In the genomic region with DNA sequence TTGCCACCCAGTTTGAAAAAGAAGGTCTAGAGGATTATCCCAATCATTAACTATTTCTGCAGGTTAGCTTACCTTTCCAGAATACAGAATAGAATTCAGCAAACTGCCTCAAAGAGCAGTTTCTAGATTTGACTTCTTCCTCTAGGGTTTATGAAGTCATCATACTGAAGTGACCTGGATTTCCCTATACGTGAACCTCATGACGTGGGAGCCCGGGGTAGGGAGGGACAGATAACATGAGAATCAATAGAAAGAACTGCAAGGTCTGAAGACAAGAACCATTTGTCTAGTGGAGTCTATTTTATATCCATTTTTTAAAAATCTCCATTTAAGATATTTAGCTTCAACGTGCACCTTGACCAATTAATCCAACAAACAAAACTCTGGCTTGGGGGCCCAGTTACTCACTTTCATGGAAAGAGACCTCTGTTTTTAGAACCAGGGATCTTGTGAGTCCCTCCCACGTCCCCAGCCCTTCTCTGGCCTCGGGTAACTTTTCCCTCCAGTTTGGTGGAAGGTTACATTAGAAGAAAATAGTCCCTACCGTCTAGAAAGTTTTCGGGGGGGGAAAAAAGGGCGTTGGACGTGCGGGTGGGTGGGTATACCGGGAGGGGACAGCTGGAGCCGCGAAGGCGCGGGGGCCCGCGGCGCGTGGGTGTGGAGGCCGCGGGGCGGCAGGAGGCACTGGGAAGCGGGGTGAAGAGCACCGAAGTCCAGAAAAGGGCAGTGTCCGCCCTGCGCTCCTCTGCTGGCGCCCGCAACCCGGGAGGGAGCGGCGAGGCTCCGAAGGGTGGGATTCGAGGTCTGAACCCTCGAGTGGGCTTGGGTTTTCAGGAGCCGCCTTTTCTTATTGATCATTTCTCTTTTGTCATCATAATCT, we compare ENCODE assay signal across 8 cellular contexts. TPM values are rescaled to one million over a fixed set of nuclear protein-coding genes. Genes with fewer than 3 reads are reported as not detected.
DNase-seq lines count a peak whose midpoint lies in the region; ATAC-seq and TF ChIP-seq lines count a peak whose summit lies in the region.

No MANE protein-coding gene starts in this region.

- peak overlapping the region; percentile 98 for H2AFZ ChIP-seq in mesenchymal stem cell (ENCODE audit: low read depth, low read length)

- H3K27ac Mint-ChIP-seq in activated CD4-positive, alpha-beta T cell treated with anti-CD3 and anti-CD28 coated beads, Interleukin-2, amount 10 ng/mL, durations not matched to agents 24 days and 14 days: peak overlapping the region; percentile 11
- peak overlapping the region; percentile 86 to 87 for H3K27ac Mint-ChIP-seq in stimulated activated naive CD8-positive, alpha-beta T cell treated with anti-CD3 and anti-CD28 coated beads, Interleukin-15, amount 100 ng/mL, for 72 hours

- intact Hi-C loops in activated CD4-positive, alpha-beta T cell treated with anti-CD3 and anti-CD28 coated beads, Interleukin-2, amount 10 ng/mL, durations not matched to agents 24 days and 14 days (cut with micrococcal nuclease): loop anchor here (1.0 kb wide), 1 partner anchor 13 kb away; no protein-coding TSS in a partner anchor

- no peaks in the 10 kb centered on the region for H3K9me3 ChIP-seq in mesenchymal stem cell (ENCODE audit: control insufficient read depth, low read length)

- H2BK12ac ChIP-seq in mesenchymal stem cell (ENCODE audit: low read length in 2 of 2): no peak overlapping the region

- peak overlapping the region; percentile 14 for H4K91ac ChIP-seq in mesenchymal stem cell (ENCODE audit: low read length)

- H3K27me3 ChIP-seq in mesenchymal stem cell (ENCODE audit: control insufficient read depth in 1 of 2, insufficient read depth in 1 of 2, low read length in 2 of 2): peaks cover 0 to under 1% of the 10 kb centered on the region in 2 experiments

- peak overlapping the region; percentile 36 for H3K4me2 ChIP-seq in mesenchymal stem cell (ENCODE audit: low read length, poor library complexity, severe bottlenecking)

- peak overlapping the region; percentile 91 for H3K9ac ChIP-seq in mesenchymal stem cell (ENCODE audit: low read length)

- no peaks in the 10 kb centered on the region for H3K79me1 ChIP-seq in mesenchymal stem cell (replicated peaks; ENCODE audit: low read length, poor library complexity, severe bottlenecking)

- peaks cover 16% of the 10 kb centered on the region for H3K4me1 Mint-ChIP-seq in activated CD4-positive, alpha-beta T cell treated with anti-CD3 and anti-CD28 coated beads, Interleukin-2, amount 10 ng/mL, durations not matched to agents 24 days and 14 days
- peaks cover 21% of the 10 kb centered on the region for H3K4me1 Mint-ChIP-seq in stimulated activated naive CD8-positive, alpha-beta T cell treated with anti-CD3 and anti-CD28 coated beads, Interleukin-15, amount 100 ng/mL, for 72 hours

- H3K27ac ChIP-seq in mesenchymal stem cell (ENCODE audit: low read length, poor library complexity, severe bottlenecking): no peak overlapping the region

- H3K4ac ChIP-seq in mesenchymal stem cell (ENCODE audit: low read depth in 1 of 2, low read length in 2 of 2): peak overlapping the region; percentile 60 to 82

- no peak overlapping the region for H2BK5ac ChIP-seq in mesenchymal stem cell (ENCODE audit: low read depth, low read length, poor library complexity, severe bottlenecking)

- H3K23ac ChIP-seq in mesenchymal stem cell (ENCODE audit: low read length in 2 of 2): no peak overlapping the region

- H2BK120ac ChIP-seq in mesenchymal stem cell (ENCODE audit: low read depth, low read length): peak overlapping the region; percentile 83

- H3K36me3 ChIP-seq in mesenchymal stem cell (ENCODE audit: control insufficient read depth in 1 of 2, insufficient read depth in 2 of 2, low read depth in 1 of 2, low read length in 2 of 2): no peaks in the 10 kb centered on the region

- peak overlapping the region; percentile 70 to 77 for H3K18ac ChIP-seq in mesenchymal stem cell (ENCODE audit: low read depth in 1 of 2, low read length in 2 of 2)

- WGBS in mesenchymal stem cell: 19% methylated on average over 31 of the region's 36 CpGs

- H3K36me3 Mint-ChIP-seq in activated CD4-positive, alpha-beta T cell treated with anti-CD3 and anti-CD28 coated beads, Interleukin-2, amount 10 ng/mL, durations not matched to agents 24 days and 14 days (ENCODE audit: low read depth): no peaks in the 10 kb centered on the region

- no peak overlapping the region for H2AK5ac ChIP-seq in mesenchymal stem cell (ENCODE audit: low read length, severe bottlenecking)

- DNase-seq in AG08396 (ENCODE audit: low spot score) (peak; percentile 57), HK-2 (ENCODE audit: unreplicated experiment) (peak; percentile 57), epithelial cell of proximal tubule (ENCODE audit: low read depth) (no peak), mesenchymal stem cell (peak; percentile 61)
- DNase-seq in activated CD4-positive, alpha-beta T cell treated with anti-CD3 and anti-CD28 coated beads, Interleukin-2, amount 10 ng/mL, durations not matched to agents 24 days and 14 days: peak; percentile 66
- DNase-seq in stimulated activated naive CD8-positive, alpha-beta T cell treated with anti-CD3 and anti-CD28 coated beads, Interleukin-15, amount 100 ng/mL, for 72 hours: peak; percentile 34 to 37

- H2BK15ac ChIP-seq in mesenchymal stem cell (ENCODE audit: low read depth, poor library complexity, severe bottlenecking): peak overlapping the region; percentile 86

- peaks cover 9% of the 10 kb centered on the region for H3K27me3 Mint-ChIP-seq in activated CD4-positive, alpha-beta T cell treated with anti-CD3 and anti-CD28 coated beads, Interleukin-2, amount 10 ng/mL, durations not matched to agents 24 days and 14 days
- H3K27me3 Mint-ChIP-seq in stimulated activated naive CD8-positive, alpha-beta T cell treated with anti-CD3 and anti-CD28 coated beads, Interleukin-15, amount 100 ng/mL, for 72 hours: peaks cover 7% of the 10 kb centered on the region

- H3K9me3 Mint-ChIP-seq in activated CD4-positive, alpha-beta T cell treated with anti-CD3 and anti-CD28 coated beads, Interleukin-2, amount 10 ng/mL, durations not matched to agents 24 days and 14 days: no peaks in the 10 kb centered on the region
- H3K9me3 Mint-ChIP-seq in stimulated activated naive CD8-positive, alpha-beta T cell treated with anti-CD3 and anti-CD28 coated beads, Interleukin-15, amount 100 ng/mL, for 72 hours: no peaks in the 10 kb centered on the region

- no peak for TF ChIP-seq CTCF in epithelial cell of proximal tubule (conservative IDR thresholded peaks at IDR 0.05; ENCODE audit: low read depth, low read length)

- peak; percentile 55 for ATAC-seq in stimulated activated naive CD8-positive, alpha-beta T cell treated with anti-CD3 and anti-CD28 coated beads, Interleukin-15, amount 100 ng/mL, for 72 hours
- ATAC-seq in GM19035 (IDR thresholded peaks at IDR 0.05; ENCODE audit: unreplicated experiment) (no peak), GM19023 (IDR thresholded peaks at IDR 0.05; ENCODE audit: unreplicated experiment) (no peak)

- peak overlapping the region; percentile 55 for H3K4me3 ChIP-seq in epithelial cell of proximal tubule (ENCODE audit: low read depth, low read length)
- peak overlapping the region; percentile 42 to 80 for H3K4me3 ChIP-seq in mesenchymal stem cell (ENCODE audit: insufficient read depth in 1 of 2, low read depth in 1 of 2, low read length in 2 of 2)

- H3K4me1 ChIP-seq in mesenchymal stem cell (ENCODE audit: control insufficient read depth, insufficient read depth, low read depth, low read length): peaks cover 7% of the 10 kb centered on the region

- peak overlapping the region; percentile 70 for H3K4me3 Mint-ChIP-seq in activated CD4-positive, alpha-beta T cell treated with anti-CD3 and anti-CD28 coated beads, Interleukin-2, amount 10 ng/mL, durations not matched to agents 24 days and 14 days
- H3K4me3 Mint-ChIP-seq in stimulated activated naive CD8-positive, alpha-beta T cell treated with anti-CD3 and anti-CD28 coated beads, Interleukin-15, amount 100 ng/mL, for 72 hours: peak overlapping the region; percentile 77 to 78

- peak overlapping the region; percentile 87 for H4K8ac ChIP-seq in mesenchymal stem cell (ENCODE audit: low read length)

- H3K14ac ChIP-seq in mesenchymal stem cell (ENCODE audit: low read length in 2 of 2): peak overlapping the region in 1 of 2 experiments; percentile 41

RNA-seq across cellular contexts. Expression of gene POGZ, which starts 13.8 kb away (rescaled TPM):
- total RNA-seq in activated CD4-positive, alpha-beta T cell treated with anti-CD3 and anti-CD28 coated beads, Interleukin-2, amount 10 ng/mL, durations not matched to agents 24 days and 14 days: 82.6 and 86.5 TPM in 2 replicates
- 18.2 and 29.3 TPM in 2 replicates for total RNA-seq in epithelial cell of proximal tubule
- 22.7 TPM for polyA plus RNA-seq in mesenchymal stem cell (2013, experiment 1 of 2)
- polyA plus RNA-seq in mesenchymal stem cell (2013, experiment 2 of 2): 18.9 TPM

RNA-seq across cellular contexts. Expression of gene CGN, which starts 38.1 kb away (rescaled TPM):
- total RNA-seq in activated CD4-positive, alpha-beta T cell treated with anti-CD3 and anti-CD28 coated beads, Interleukin-2, amount 10 ng/mL, durations not matched to agents 24 days and 14 days: 0.07 and 0.28 TPM in 2 replicates
- 9.5 and 10.1 TPM in 2 replicates for total RNA-seq in epithelial cell of proximal tubule
- polyA plus RNA-seq in mesenchymal stem cell (2013, experiment 1 of 2): 0.03 TPM
- 0.04 TPM for polyA plus RNA-seq in mesenchymal stem cell (2013, experiment 2 of 2)
